19 cellular contexts compared by ENCODE assay signal in genomic region chr6:35194390-35194789, GRCh38. TPM values are rescaled to one million over a fixed set of nuclear protein-coding genes. Genes with fewer than 3 reads are reported as not detected.
DNase-seq lines count a peak whose midpoint lies in the region; ATAC-seq and TF ChIP-seq lines count a peak whose summit lies in the region.
"Had no signal": no experiment of that assay in that cellular context is flagged by ENCODE, and none has a peak within 500 bp of the region (broad histone marks: within the 10 kb centered on the region; RNA-seq: fewer than 3 reads in every experiment).

No MANE protein-coding gene starts in this region.

- H3K56ac ChIP-seq in IMR-90 (ENCODE audit: extremely low read depth, insufficient read depth, low read length), result no peak overlapping the region

- no peak overlapping the region for H2BK20ac ChIP-seq in IMR-90 (ENCODE audit: low read depth, low read length)

- H3K36me3 Mint-ChIP-seq in HFFc6 (ENCODE audit: low read depth), result no peaks in the 10 kb centered on the region
- peaks cover 2% of the 10 kb centered on the region for H3K36me3 Mint-ChIP-seq in effector memory CD8-positive, alpha-beta T cell (ENCODE audit: insufficient read depth)
- no peaks in the 10 kb centered on the region for H3K36me3 Mint-ChIP-seq in activated CD4-positive, alpha-beta memory T cell treated with anti-CD3 and anti-CD28 coated beads, Interleukin-2, amount 10 ng/mL, durations not matched to agents 7 days and 5 days (ENCODE audit: low read depth)
- H3K36me3 Mint-ChIP-seq: CD4-positive, alpha-beta memory T cell had no signal

- no peaks in the 10 kb centered on the region for H3K79me2 ChIP-seq in trophoblast cell (ENCODE audit: control insufficient read depth, insufficient read depth, low read length, poor library complexity)

- peaks cover 2% of the 10 kb centered on the region; the same call in 1 of the 2 replicates for H3K27me3 Mint-ChIP-seq in HFFc6 (ENCODE audit: insufficient read depth)
- H3K27me3 Mint-ChIP-seq in effector memory CD8-positive, alpha-beta T cell, result peaks cover 32 to 33% of the 10 kb centered on the region in 2 donors
- H3K27me3 Mint-ChIP-seq in activated CD4-positive, alpha-beta memory T cell treated with anti-CD3 and anti-CD28 coated beads, Interleukin-2, amount 10 ng/mL, durations not matched to agents 7 days and 5 days, result peaks cover 35% of the 10 kb centered on the region

- H4K91ac ChIP-seq in IMR-90 (ENCODE audit: insufficient read depth, low read depth, low read length) (no peak overlapping the region), trophoblast cell (ENCODE audit: low read depth, low read length) (no peak overlapping the region)

- no peak overlapping the region for H3K4ac ChIP-seq in IMR-90 (ENCODE audit: low read depth, low read length)
- H3K4ac ChIP-seq in trophoblast cell (ENCODE audit: low read depth, low read length), result no peak overlapping the region

- intact Hi-C loops in IMR-90 (cut with micrococcal nuclease), result no loop called here

- dilution Hi-C loops in IMR-90 (cut with HindIII; ENCODE audit: low sequenced_read_pairs, unreplicated experiment), result no loop called here

- H3K14ac ChIP-seq in IMR-90 (replicated peaks; ENCODE audit: low read depth, low read length) (0 out of 2 replicates have a peak overlapping the region, but pooled peaks have one; percentile 4), trophoblast cell (ENCODE audit: low read length) (no peak overlapping the region)

- H3K27ac Mint-ChIP-seq in HFFc6, result peak overlapping the region; percentile 18; the same call in 1 of the 2 replicates
- H3K27ac Mint-ChIP-seq in effector memory CD8-positive, alpha-beta T cell, result peak overlapping the region; percentile 80 to 85
- no peak overlapping the region for H3K27ac Mint-ChIP-seq in activated CD4-positive, alpha-beta memory T cell treated with anti-CD3 and anti-CD28 coated beads, Interleukin-2, amount 10 ng/mL, durations not matched to agents 7 days and 5 days

- POLR2A ChIA-PET in IMR-90 (lab: Charles Lee; ENCODE audit: unreplicated experiment), result no interaction called here
- POLR2A ChIA-PET in activated CD4-positive, alpha-beta memory T cell treated with anti-CD3 and anti-CD28 coated beads, Interleukin-2, amount 10 ng/mL, durations not matched to agents 7 days and 5 days (lab: Charles Lee), result no interaction called here

- H2AK5ac ChIP-seq in IMR-90 (ENCODE audit: low read depth, low read length), result peak overlapping the region; percentile 58; the same call in 1 of the 2 replicates
- no peak overlapping the region for H2AK5ac ChIP-seq in trophoblast cell (ENCODE audit: low read length)

- H4K8ac ChIP-seq in IMR-90 (ENCODE audit: low read depth in 2 of 2, low read length in 2 of 2) (no peak overlapping the region), trophoblast cell (ENCODE audit: low read depth, low read length) (no peak overlapping the region)

- H3K79me1 ChIP-seq in IMR-90 (ENCODE audit: low read depth in 1 of 2, low read length in 2 of 2), result no peaks in the 10 kb centered on the region
- peaks cover 4% of the 10 kb centered on the region for H3K79me1 ChIP-seq in trophoblast cell (ENCODE audit: low read length)

- H3K27ac ChIP-seq in IMR-90 (ENCODE audit: insufficient read depth, low read length) (no peak overlapping the region), trophoblast cell (ENCODE audit: low read depth, low read length) (peak overlapping the region; percentile 48)
- H3K27ac ChIP-seq: A549, C4-2B had no signal

- no peaks in the 10 kb centered on the region for H4K20me1 ChIP-seq in IMR-90 (ENCODE audit: insufficient read depth, low read length)

- TF ChIP-seq POLR2A in IMR-90 (IDR thresholded peaks at IDR 0.05; ENCODE audit: low read depth, low read length), result no peak

- H2BK5ac ChIP-seq in IMR-90 (ENCODE audit: low read depth, low read length, poor library complexity, severe bottlenecking) (no peak overlapping the region), trophoblast cell (ENCODE audit: low read depth, low read length, poor library complexity) (peak overlapping the region; percentile 20)

- no peak overlapping the region for H4K12ac ChIP-seq in trophoblast cell (ENCODE audit: low read depth, low read length)

- in situ Hi-C loops in IMR-90 (cut with MboI; ENCODE audit: low sequenced_read_pairs), result no loop called here

- H3K9me3 Mint-ChIP-seq in HFFc6, result no peaks in the 10 kb centered on the region
- H3K9me3 Mint-ChIP-seq in effector memory CD8-positive, alpha-beta T cell, result no peaks in the 10 kb centered on the region
- no peaks in the 10 kb centered on the region for H3K9me3 Mint-ChIP-seq in activated CD4-positive, alpha-beta memory T cell treated with anti-CD3 and anti-CD28 coated beads, Interleukin-2, amount 10 ng/mL, durations not matched to agents 7 days and 5 days

- H3K4me2 ChIP-seq in IMR-90 (ENCODE audit: low read depth, low read length) (no peak overlapping the region), trophoblast cell (ENCODE audit: low read length) (no peak overlapping the region)
- H3K4me2 ChIP-seq: A549 had no signal

- CTCF ChIA-PET in IMR-90 (lab: Yijun Ruan, JAX), result interaction anchor here (0.7 kb wide), 1 partner anchor 11 kb away, joined by 3 read pairs; no protein-coding TSS in a partner anchor
- CTCF ChIA-PET in activated CD4-positive, alpha-beta memory T cell treated with anti-CD3 and anti-CD28 coated beads, Interleukin-2, amount 10 ng/mL, durations not matched to agents 7 days and 5 days (lab: Charles Lee), result no interaction called here

- no peak overlapping the region for H2AK9ac ChIP-seq in IMR-90 (replicated peaks; ENCODE audit: low read depth, low read length, poor library complexity)

- no peaks in the 10 kb centered on the region; the same call in 1 of the 2 replicates for H3K9me1 ChIP-seq in IMR-90 (ENCODE audit: insufficient read depth, low read length)

- TF ChIP-seq CTCF in HFFc6 (IDR thresholded peaks at IDR 0.05), result no peak
- no peak for TF ChIP-seq CTCF in IMR-90 (conservative IDR thresholded peaks at IDR 0.05; ENCODE audit: low read depth, low read length)

- no peaks in the 10 kb centered on the region for H3K36me3 ChIP-seq in IMR-90 (ENCODE audit: control insufficient read depth, insufficient read depth, low read length)
- no peaks in the 10 kb centered on the region for H3K36me3 ChIP-seq in trophoblast cell (ENCODE audit: control insufficient read depth in 1 of 2, insufficient read depth in 2 of 2, low read length in 2 of 2)
- H3K36me3 ChIP-seq: BE2C, HAP-1 had no signal

- H3K4me3 ChIP-seq in IMR-90 (ENCODE audit: insufficient read depth, low read depth, low read length) (no peak overlapping the region), trophoblast cell (ENCODE audit: low read depth, low read length) (no peak overlapping the region)
- H3K4me3 ChIP-seq: A549, HAP-1 had no signal

- no TSS peak for BruUV-seq in IMR-90 (replicated peaks; lab: Mats Ljungman, UMichigan)

- H3K9me3 ChIP-seq in IMR-90 (ENCODE audit: control insufficient read depth, insufficient read depth, low read length) (no peaks in the 10 kb centered on the region), trophoblast cell (ENCODE audit: insufficient read depth, low read depth, low read length) (peaks cover 2% of the 10 kb centered on the region)
- H3K9me3 ChIP-seq: BE2C, HAP-1 had no signal

- H3K9ac ChIP-seq in IMR-90 (ENCODE audit: low read depth, low read length) (no peak overlapping the region), trophoblast cell (ENCODE audit: low read length) (no peak overlapping the region)

- no peak overlapping the region for H2BK120ac ChIP-seq in IMR-90 (ENCODE audit: low read depth, low read length)
- H2BK120ac ChIP-seq in trophoblast cell (ENCODE audit: insufficient read depth, low read length, poor library complexity), result no peak overlapping the region

- H3K23ac ChIP-seq in IMR-90 (ENCODE audit: low read depth, low read length) (no peak overlapping the region), trophoblast cell (ENCODE audit: low read length) (no peak overlapping the region)

- TF ChIP-seq RAD21 in IMR-90 (IDR thresholded peaks at IDR 0.05; ENCODE audit: low read length), result no peak

- peaks cover 2% of the 10 kb centered on the region; the same call in 1 of the 2 replicates for H3K4me1 ChIP-seq in IMR-90 (ENCODE audit: control insufficient read depth, insufficient read depth, low read length)
- peaks cover 12 to 21% of the 10 kb centered on the region in 2 experiments for H3K4me1 ChIP-seq in trophoblast cell (ENCODE audit: control insufficient read depth in 1 of 2, insufficient read depth in 2 of 2, low read length in 2 of 2)
- H3K4me1 ChIP-seq: A549, BE2C had no signal

- no peak overlapping the region for H2BK12ac ChIP-seq in trophoblast cell (ENCODE audit: low read length)

- WGBS in IMR-90 (ENCODE audit: extremely low coverage in 2 of 2, insufficient read length in 1 of 2), 2 experiments, result 83% methylated on average over 1 of the region's 5 CpGs; no CpG with 5 or more reads in 1 of the 2 experiments
- WGBS in trophoblast cell (ENCODE audit: extremely low coverage, insufficient coverage, insufficient read length), result no CpG with 5 or more reads among the region's 5 CpGs

- no peak overlapping the region for H4K5ac ChIP-seq in IMR-90 (ENCODE audit: low read depth, low read length)

- H3K4me3 Mint-ChIP-seq in HFFc6, result no peak overlapping the region
- H3K4me3 Mint-ChIP-seq in effector memory CD8-positive, alpha-beta T cell, result peak overlapping the region in 1 of 2 donors; percentile 23
- H3K4me3 Mint-ChIP-seq in activated CD4-positive, alpha-beta memory T cell treated with anti-CD3 and anti-CD28 coated beads, Interleukin-2, amount 10 ng/mL, durations not matched to agents 7 days and 5 days, result no peak overlapping the region
- H3K4me3 Mint-ChIP-seq: CD4-positive, alpha-beta memory T cell had no signal

- no peak overlapping the region for H3K18ac ChIP-seq in IMR-90 (ENCODE audit: low read depth, low read length)
- H3K18ac ChIP-seq in trophoblast cell (ENCODE audit: low read length), result no peak overlapping the region

- H3K27me3 ChIP-seq in IMR-90 (ENCODE audit: control insufficient read depth, insufficient read depth, low read length) (no peaks in the 10 kb centered on the region), trophoblast cell (ENCODE audit: insufficient read depth, low read length) (no peaks in the 10 kb centered on the region)

- peaks cover 63% of the 10 kb centered on the region for H3K4me1 Mint-ChIP-seq in HFFc6 (ENCODE audit: low read depth)
- H3K4me1 Mint-ChIP-seq in effector memory CD8-positive, alpha-beta T cell (ENCODE audit: low read depth in 2 of 2), result peaks cover 20 to 22% of the 10 kb centered on the region in 2 donors
- H3K4me1 Mint-ChIP-seq in activated CD4-positive, alpha-beta memory T cell treated with anti-CD3 and anti-CD28 coated beads, Interleukin-2, amount 10 ng/mL, durations not matched to agents 7 days and 5 days, result peaks cover 12% of the 10 kb centered on the region

- ATAC-seq in IMR-90 (ENCODE audit: low read depth), result no peak
- no peak for ATAC-seq in effector memory CD8-positive, alpha-beta T cell (replicated peaks)
- ATAC-seq: A549, HepG2 had no signal

- DNase-seq in HFFc6, result no peak
- no peak for DNase-seq in IMR-90
- DNase-seq in effector memory CD8-positive, alpha-beta T cell, result no peak
- DNase-seq in trophoblast cell, result peak; percentile 64 to 83
- DNase-seq in kidney tubule cell (ENCODE audit: low spot score), result no peak
- DNase-seq in NCI-H524 (lab: John Stamatoyannopoulos, UW), result no peak
- no peak for DNase-seq in activated CD4-positive, alpha-beta memory T cell treated with anti-CD3 and anti-CD28 coated beads, Interleukin-2, amount 10 ng/mL, durations not matched to agents 7 days and 5 days
- DNase-seq: BE2C; CD4-positive, alpha-beta memory T cell; COR-L47; DMS153; DND-41; GDM1 had no signal

- H2AFZ ChIP-seq in IMR-90 (replicated peaks; ENCODE audit: low read length, poor library complexity) (no peak overlapping the region), trophoblast cell (ENCODE audit: insufficient read depth, low read length, poor library complexity) (no peak overlapping the region)

- H2BK15ac ChIP-seq in IMR-90 (ENCODE audit: low read depth, low read length), result no peak overlapping the region

RNA-seq across cellular contexts. Expression of gene SCUBE3, which starts 19.4 kb away (rescaled TPM):
- total RNA-seq in HFFc6 (2021; fragmentation: NEBNext Ultra II Directional; extraction: Animal tissue kit (Norgen Biotek cat#: 25700)), result 10 to 100 TPM; 37.0 to 75.0 (median 44.3) TPM
- total RNA-seq in IMR-90 (2012; rRNA removed), result 19.9 and 21.1 TPM in 2 replicates
- polyA plus RNA-seq in IMR-90 (2012; rRNA removed), result 41.5 and 45.5 TPM in 2 replicates
- 24.2 and 25.6 TPM in 2 replicates for polyA plus RNA-seq in IMR-90 (2012; cell fraction: cytosol; rRNA removed)
- 53.9 and 65.7 TPM in 2 replicates for polyA plus RNA-seq in IMR-90 (2012; cell fraction: nucleus; rRNA removed; ENCODE audit: low replicate concordance)
- 8.9 and 9.3 TPM in 2 replicates for polyA plus RNA-seq in trophoblast cell (2013)
- total RNA-seq in activated CD4-positive, alpha-beta memory T cell treated with anti-CD3 and anti-CD28 coated beads, Interleukin-2, amount 10 ng/mL, durations not matched to agents 7 days and 5 days, result not detected
- total RNA-seq: CD4-positive, alpha-beta memory T cell; HepG2 had no signal
- polyA plus RNA-seq: HepG2 had no signal

RNA-seq across cellular contexts. Expression of gene TCP11, which starts 53.3 kb away (rescaled TPM):
- total RNA-seq in HFFc6 (2021; fragmentation: NEBNext Ultra II Directional; extraction: Animal tissue kit (Norgen Biotek cat#: 25700)), result under 1 TPM; 0.31 to 0.70 (median 0.37) TPM
- 0.36 and 0.56 TPM in 2 replicates for total RNA-seq in IMR-90 (2012; rRNA removed)
- polyA plus RNA-seq in IMR-90 (2012; rRNA removed), result 0.30 and 0.34 TPM in 2 replicates
- 0.16 TPM in 1 of 2 replicates, not detected in the other for polyA plus RNA-seq in IMR-90 (2012; cell fraction: cytosol; rRNA removed)
- 0.09 and 0.11 TPM in 2 replicates for polyA plus RNA-seq in IMR-90 (2012; cell fraction: nucleus; rRNA removed; ENCODE audit: low replicate concordance)
- 0.06 and 0.08 TPM in 2 replicates for polyA plus RNA-seq in trophoblast cell (2013)
- not detected for total RNA-seq in activated CD4-positive, alpha-beta memory T cell treated with anti-CD3 and anti-CD28 coated beads, Interleukin-2, amount 10 ng/mL, durations not matched to agents 7 days and 5 days
- total RNA-seq: CD4-positive, alpha-beta memory T cell; H1; HepG2; HT1080 had no signal
- polyA plus RNA-seq: CD4-positive, alpha-beta memory T cell had no signal

Comparison
In these comparisons a context has a peak if more than half of its experiments do, and no peak if none do; other contexts are left out.
1. DNase-seq: peak in trophoblast cell (2 of 2); none in HFFc6 (single experiment), IMR-90 (single experiment), effector memory CD8-positive, alpha-beta T cell (0 of 3), kidney tubule cell (single experiment), NCI-H524 (0 of 2) and activated CD4-positive, alpha-beta memory T cell treated with anti-CD3 and anti-CD28 coated beads, Interleukin-2, amount 10 ng/mL, durations not matched to agents 7 days and 5 days (single experiment).
2. RNA of gene SCUBE3, which starts 19.4 kb away (total RNA-seq): 37.0 to 75.0 TPM in HFFc6 and 19.9 to 21.1 TPM in IMR-90; not detected in activated CD4-positive, alpha-beta memory T cell treated with anti-CD3 and anti-CD28 coated beads, Interleukin-2, amount 10 ng/mL, durations not matched to agents 7 days and 5 days; every median in the first group is over 10 times any median in the second.